8 cellular contexts compared by ENCODE assay signal in the genomic region with DNA sequence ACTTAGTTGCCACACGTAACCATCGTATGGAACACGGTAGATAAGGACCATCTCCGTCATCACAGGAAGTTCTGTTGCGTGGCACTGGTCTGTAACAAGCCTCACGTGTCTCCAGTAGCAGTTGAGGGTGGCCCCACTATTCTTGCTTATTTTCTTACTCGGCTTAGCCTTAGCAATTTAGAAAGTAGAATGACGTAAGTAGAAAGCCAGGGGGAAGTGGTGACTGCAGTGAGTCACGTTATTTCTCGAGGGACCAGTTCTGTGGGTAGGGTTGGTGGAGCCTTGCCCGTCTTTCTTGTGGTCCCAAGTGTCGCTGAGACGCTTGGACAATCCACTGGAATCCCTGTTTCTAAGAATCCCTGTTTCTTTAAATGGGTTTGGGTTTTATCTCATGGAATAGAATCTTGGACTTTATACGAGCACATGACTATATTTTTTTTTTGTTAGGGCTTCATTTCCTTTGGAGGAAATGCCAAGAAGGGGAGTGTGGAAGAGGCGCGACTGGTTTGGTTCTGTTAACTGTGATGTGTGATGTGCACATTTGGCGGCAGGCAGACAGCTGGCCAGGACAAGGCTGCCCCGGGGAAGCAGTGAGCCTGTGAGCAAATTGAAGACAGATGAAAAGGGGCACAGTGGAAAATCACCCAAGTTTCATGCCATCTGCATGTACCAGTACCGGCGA.
DNase-seq lines count a peak whose midpoint lies in the region; ATAC-seq and TF ChIP-seq lines count a peak whose summit lies in the region.

No MANE protein-coding gene starts in this region.

- peak overlapping the region; percentile 93 for H3K27ac Mint-ChIP-seq in activated CD4-positive, alpha-beta T cell treated with anti-CD3 and anti-CD28 coated beads, Interleukin-2, amount 10 ng/mL, durations not matched to agents 7 days and 5 days
- H3K27ac Mint-ChIP-seq in natural killer cell treated with Interleukin-12 subunit alpha and Interleukin-12 subunit beta and Interleukin-15 and Interleukin-18, amount 100 ng/mL, for 72 hours: peak overlapping the region; percentile 79 to 92

- H3K27me3 ChIP-seq in BJ (ENCODE audit: control insufficient read depth, insufficient read depth, low read length) (no peaks in the 10 kb centered on the region), suprapubic skin (no peaks in the 10 kb centered on the region)

- H3K4me1 ChIP-seq in suprapubic skin: peaks cover 61% of the 10 kb centered on the region

- TF ChIP-seq CTCF in BJ (IDR thresholded peaks at IDR 0.05; ENCODE audit: insufficient read depth, low read depth, low read length): no peak
- TF ChIP-seq CTCF in suprapubic skin (IDR thresholded peaks at IDR 0.05): no peak

- TF ChIP-seq EP300 in suprapubic skin (IDR thresholded peaks at IDR 0.05): no peak

- POLR2A ChIA-PET in BJ (lab: Charles Lee): no interaction called here
- POLR2A ChIA-PET in activated CD4-positive, alpha-beta T cell treated with anti-CD3 and anti-CD28 coated beads, Interleukin-2, amount 10 ng/mL, durations not matched to agents 7 days and 5 days (lab: Charles Lee): no interaction called here

- peak overlapping the region; percentile 47 for H3K4me3 Mint-ChIP-seq in activated CD4-positive, alpha-beta T cell treated with anti-CD3 and anti-CD28 coated beads, Interleukin-2, amount 10 ng/mL, durations not matched to agents 7 days and 5 days
- peak overlapping the region; percentile 73 for H3K4me3 Mint-ChIP-seq in natural killer cell treated with Interleukin-12 subunit alpha and Interleukin-12 subunit beta and Interleukin-15 and Interleukin-18, amount 100 ng/mL, for 72 hours

- WGBS in suprapubic skin: 16% methylated on average over 20 of the region's 20 CpGs

- peak overlapping the region; percentile 88 for H3K27ac ChIP-seq in suprapubic skin

- CTCF ChIA-PET in BJ (lab: Yijun Ruan, JAX): no interaction called here
- CTCF ChIA-PET in activated CD4-positive, alpha-beta T cell treated with anti-CD3 and anti-CD28 coated beads, Interleukin-2, amount 10 ng/mL, durations not matched to agents 7 days and 5 days (lab: Charles Lee): interaction anchor here (1.2 to 1.4 kb wide), 2 partner anchors 32 to 40 kb away, joined by 4 read pairs; no protein-coding TSS in a partner anchor

- H3K9me3 Mint-ChIP-seq in activated CD4-positive, alpha-beta T cell treated with anti-CD3 and anti-CD28 coated beads, Interleukin-2, amount 10 ng/mL, durations not matched to agents 7 days and 5 days: peaks cover 6% of the 10 kb centered on the region
- no peaks in the 10 kb centered on the region for H3K9me3 Mint-ChIP-seq in natural killer cell treated with Interleukin-12 subunit alpha and Interleukin-12 subunit beta and Interleukin-15 and Interleukin-18, amount 100 ng/mL, for 72 hours

- H3K4me3 ChIP-seq in BJ (ENCODE audit: low read depth, low read length): no peak overlapping the region
- no peak overlapping the region for H3K4me3 ChIP-seq in suprapubic skin

- no peak for TF ChIP-seq POLR2A in suprapubic skin (IDR thresholded peaks at IDR 0.05)

- peak; percentile 92 for DNase-seq in BJ (ENCODE audit: low read depth)
- DNase-seq in HT1080 (ENCODE audit: low read depth): peak; percentile 93
- DNase-seq in activated CD4-positive, alpha-beta T cell treated with anti-CD3 and anti-CD28 coated beads, Interleukin-2, amount 10 ng/mL, durations not matched to agents 7 days and 5 days: peak; percentile 86
- DNase-seq in dedifferentiated amniotic fluid mesenchymal stem cell (ENCODE audit: extremely low spot score): peak; percentile 82
- peak; percentile 83 for DNase-seq in natural killer cell treated with Interleukin-12 subunit alpha and Interleukin-12 subunit beta and Interleukin-15 and Interleukin-18, amount 100 ng/mL, for 72 hours (ENCODE audit: low spot score)
- peak; percentile 92 for DNase-seq in suprapubic skin (ENCODE audit: low spot score in 2 of 2)
- DNase-seq in NCI-H524 treated with DMSO at 0.1 percent for 48 hours (lab: John Stamatoyannopoulos, UW): no peak

- no peaks in the 10 kb centered on the region; the same call in 1 of the 2 replicates for H3K36me3 ChIP-seq in BJ (ENCODE audit: control insufficient read depth, insufficient read depth, low read length)
- H3K36me3 ChIP-seq in suprapubic skin: peaks cover 9% of the 10 kb centered on the region

- peaks cover 19% of the 10 kb centered on the region for H3K36me3 Mint-ChIP-seq in activated CD4-positive, alpha-beta T cell treated with anti-CD3 and anti-CD28 coated beads, Interleukin-2, amount 10 ng/mL, durations not matched to agents 7 days and 5 days (ENCODE audit: low read depth)
- H3K36me3 Mint-ChIP-seq in natural killer cell treated with Interleukin-12 subunit alpha and Interleukin-12 subunit beta and Interleukin-15 and Interleukin-18, amount 100 ng/mL, for 72 hours: no peaks in the 10 kb centered on the region

- ATAC-seq in GM21360 (IDR thresholded peaks at IDR 0.05; ENCODE audit: unreplicated experiment): peak; percentile 70
- ATAC-seq in natural killer cell treated with Interleukin-12 subunit alpha and Interleukin-12 subunit beta and Interleukin-15 and Interleukin-18, amount 100 ng/mL, for 72 hours: peak; percentile 97

- H3K27me3 Mint-ChIP-seq in activated CD4-positive, alpha-beta T cell treated with anti-CD3 and anti-CD28 coated beads, Interleukin-2, amount 10 ng/mL, durations not matched to agents 7 days and 5 days: no peaks in the 10 kb centered on the region
- peaks cover 0 to 9% of the 10 kb centered on the region in 2 donors for H3K27me3 Mint-ChIP-seq in natural killer cell treated with Interleukin-12 subunit alpha and Interleukin-12 subunit beta and Interleukin-15 and Interleukin-18, amount 100 ng/mL, for 72 hours

- no peaks in the 10 kb centered on the region for H3K9me3 ChIP-seq in suprapubic skin

- H3K4me1 Mint-ChIP-seq in activated CD4-positive, alpha-beta T cell treated with anti-CD3 and anti-CD28 coated beads, Interleukin-2, amount 10 ng/mL, durations not matched to agents 7 days and 5 days: peaks cover 72% of the 10 kb centered on the region
- peaks cover 35 to 37% of the 10 kb centered on the region in 2 donors for H3K4me1 Mint-ChIP-seq in natural killer cell treated with Interleukin-12 subunit alpha and Interleukin-12 subunit beta and Interleukin-15 and Interleukin-18, amount 100 ng/mL, for 72 hours (ENCODE audit: low read depth in 2 of 2)
